19 cellular contexts compared by ENCODE assay signal in the genomic region with DNA sequence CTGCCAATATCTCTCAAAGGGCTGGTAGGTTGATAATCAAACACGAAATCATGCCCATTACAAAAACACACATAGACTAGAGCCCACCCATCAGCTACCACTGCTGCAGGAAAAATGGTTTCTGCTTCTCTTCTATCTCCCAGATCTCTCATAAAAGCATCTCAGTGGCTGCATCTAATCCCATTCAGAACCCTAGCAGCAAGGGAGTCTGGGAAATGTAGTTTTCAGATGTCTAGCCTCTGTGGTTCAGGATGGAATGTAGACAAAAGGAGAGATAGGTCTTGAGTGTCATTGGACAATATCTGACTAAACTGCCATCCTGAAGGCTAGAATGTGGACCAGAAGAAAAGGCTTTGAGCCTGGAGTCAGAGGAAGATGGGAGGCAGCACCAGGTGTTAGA. TPM values are rescaled to one million over a fixed set of nuclear protein-coding genes. Genes with fewer than 3 reads are reported as not detected.
DNase-seq lines count a peak whose midpoint lies in the region; ATAC-seq and TF ChIP-seq lines count a peak whose summit lies in the region.
"Had no signal": no experiment of that assay in that cellular context is flagged by ENCODE, and none has a peak within 500 bp of the region (broad histone marks: within the 10 kb centered on the region; RNA-seq: fewer than 3 reads in every experiment).

No MANE protein-coding gene starts in this region.

- H3K4me3 Mint-ChIP-seq in activated T-cell treated with anti-CD3 and anti-CD28 coated beads, Interleukin-2, amount 50 U/mL, for 24 hours = no peak overlapping the region
- H3K4me3 Mint-ChIP-seq: CD14-positive monocyte, T-helper 17 cell had no signal

- peaks cover 9% of the 10 kb centered on the region for H3K9me3 Mint-ChIP-seq in activated T-cell treated with anti-CD3 and anti-CD28 coated beads, Interleukin-2, amount 50 U/mL, for 24 hours

- POLR2A ChIA-PET in HEK293 (lab: Yijun Ruan, JAX) = no interaction called here

- DNase-seq in RPMI7951 (ENCODE audit: low read depth) (peak; percentile 18), BE2C (no peak)
- DNase-seq in activated T-cell treated with anti-CD3 and anti-CD28 coated beads, Interleukin-2, amount 50 U/mL, for 24 hours = no peak
- DNase-seq: AML-193, DMS 273 treated with DMSO at 0.1 percent for 48 hours, DND-41, KG1, NCI-H1092, NCI-H1436 treated with DMSO at 0.1 percent for 48 hours, NCI-H2029, NCI-H2171, NCI-H526, PC-3, SJCRH30, T-helper 17 cell had no signal

- H3K27me3 ChIP-seq in BE2C = no peaks in the 10 kb centered on the region
- H3K27me3 ChIP-seq: SJCRH30 had no signal

- no peaks in the 10 kb centered on the region for H3K9me3 ChIP-seq in HEK293 (ENCODE audit: control insufficient read depth, insufficient read depth, low read depth, low read length)
- peaks cover 2% of the 10 kb centered on the region for H3K9me3 ChIP-seq in BE2C

- H3K4me3 ChIP-seq in HEK293 (ENCODE audit: low read depth, low read length) (no peak overlapping the region), BE2C (ENCODE audit: low read depth, low read length) (no peak overlapping the region)
- H3K4me3 ChIP-seq: SJCRH30 had no signal

- H3K27me3 Mint-ChIP-seq in activated T-cell treated with anti-CD3 and anti-CD28 coated beads, Interleukin-2, amount 50 U/mL, for 24 hours = peaks cover 40% of the 10 kb centered on the region

- H3K36me3 ChIP-seq in HEK293 (ENCODE audit: control insufficient read depth in 2 of 2, insufficient read depth in 1 of 2, low read length in 2 of 2) (no peaks in the 10 kb centered on the region), BE2C (no peaks in the 10 kb centered on the region)
- H3K36me3 ChIP-seq: SJCRH30 had no signal

- H3K36me3 Mint-ChIP-seq in activated T-cell treated with anti-CD3 and anti-CD28 coated beads, Interleukin-2, amount 50 U/mL, for 24 hours (ENCODE audit: low read depth) = no peaks in the 10 kb centered on the region
- H3K36me3 Mint-ChIP-seq: CD14-positive monocyte had no signal

- CTCF ChIA-PET in HEK293 (lab: Yijun Ruan, JAX) = no interaction called here

- TF ChIP-seq CTCF in HEK293 (tag by site-specific recombination; IDR thresholded peaks at IDR 0.05) (no peak), BE2C (IDR thresholded peaks at IDR 0.05; ENCODE audit: low read depth, low read length) (no peak)

- H3K4me1 ChIP-seq in HEK293 (ENCODE audit: control insufficient read depth, insufficient read depth, low read length) (no peaks in the 10 kb centered on the region), BE2C (no peaks in the 10 kb centered on the region)
- H3K4me1 ChIP-seq: SJCRH30 had no signal

- H3K27ac ChIP-seq in HEK293 (ENCODE audit: extremely low read depth, low read depth, low read length) = no peak overlapping the region
- H3K27ac ChIP-seq: SJCRH30 had no signal

- H3K27ac Mint-ChIP-seq in activated T-cell treated with anti-CD3 and anti-CD28 coated beads, Interleukin-2, amount 50 U/mL, for 24 hours = no peak overlapping the region
- H3K27ac Mint-ChIP-seq: CD14-positive monocyte, T-helper 17 cell had no signal

- no peak for ATAC-seq in HG02973 (IDR thresholded peaks at IDR 0.05; ENCODE audit: unreplicated experiment)
- ATAC-seq: PC-3, T-helper 17 cell had no signal

- no peaks in the 10 kb centered on the region for H3K4me1 Mint-ChIP-seq in activated T-cell treated with anti-CD3 and anti-CD28 coated beads, Interleukin-2, amount 50 U/mL, for 24 hours (ENCODE audit: low read depth)
- H3K4me1 Mint-ChIP-seq: CD14-positive monocyte had no signal

TF ChIP-seq in HEK293, 187 proteins besides CTCF, POLR2A, EP300 and RAD21:
- TF ChIP-seq ZBTB17 (tag by site-specific recombination; IDR thresholded peaks at IDR 0.05) = peak; percentile 26; the same call in 1 of the 2 replicates
- TF ChIP-seq, protein P1, sequence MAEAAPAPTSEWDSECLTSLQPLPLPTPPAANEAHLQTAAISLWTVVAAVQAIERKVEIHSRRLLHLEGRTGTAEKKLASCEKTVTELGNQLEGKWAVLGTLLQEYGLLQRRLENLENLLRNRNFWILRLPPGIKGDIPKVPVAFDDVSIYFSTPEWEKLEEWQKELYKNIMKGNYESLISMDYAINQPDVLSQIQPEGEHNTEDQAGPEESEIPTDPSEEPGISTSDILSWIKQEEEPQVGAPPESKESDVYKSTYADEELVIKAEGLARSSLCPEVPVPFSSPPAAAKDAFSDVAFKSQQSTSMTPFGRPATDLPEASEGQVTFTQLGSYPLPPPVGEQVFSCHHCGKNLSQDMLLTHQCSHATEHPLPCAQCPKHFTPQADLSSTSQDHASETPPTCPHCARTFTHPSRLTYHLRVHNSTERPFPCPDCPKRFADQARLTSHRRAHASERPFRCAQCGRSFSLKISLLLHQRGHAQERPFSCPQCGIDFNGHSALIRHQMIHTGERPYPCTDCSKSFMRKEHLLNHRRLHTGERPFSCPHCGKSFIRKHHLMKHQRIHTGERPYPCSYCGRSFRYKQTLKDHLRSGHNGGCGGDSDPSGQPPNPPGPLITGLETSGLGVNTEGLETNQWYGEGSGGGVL (tag by site-specific recombination; IDR thresholded peaks at IDR 0.05) = no peak

RNA-seq across cellular contexts. Expression of gene RDH8, which starts 32.1 kb away (rescaled TPM):
- total RNA-seq in RPMI7951 (2014; rRNA removed; shearing (Covaris generic)) = 0.12 TPM in 1 of 2 replicates, not detected in the other
- not detected for polyA plus RNA-seq in BE2C (2012; ENCODE audit: insufficient read depth, insufficient read length, low read depth)
- total RNA-seq: MCF 10A, PC-3, SJCRH30, T-helper 17 cell had no signal
- polyA plus RNA-seq: CD14-positive monocyte had no signal

RNA-seq across cellular contexts. Expression of gene COL5A3, which starts 35.1 kb away (rescaled TPM):
- 3.0 and 4.8 TPM in 2 replicates for total RNA-seq in RPMI7951 (2014; rRNA removed; shearing (Covaris generic))
- not detected for polyA plus RNA-seq in BE2C (2012; ENCODE audit: insufficient read depth, insufficient read length, low read depth)
- total RNA-seq: SJCRH30 had no signal
- polyA plus RNA-seq: CD14-positive monocyte had no signal

RNA-seq across cellular contexts. Expression of gene SHFL, which starts 40.7 kb away (rescaled TPM):
- total RNA-seq in RPMI7951 (2014; rRNA removed; shearing (Covaris generic)) = 15.6 and 21.9 TPM in 2 replicates
- polyA plus RNA-seq in BE2C (2012; ENCODE audit: insufficient read depth, insufficient read length, low read depth) = 1.5 TPM
- total RNA-seq: SJCRH30 had no signal

RNA-seq across cellular contexts. Expression of gene ANGPTL6, which starts 57.1 kb away (rescaled TPM):
- total RNA-seq in RPMI7951 (2014; rRNA removed; shearing (Covaris generic)) = 0.98 TPM in 1 of 2 replicates, not detected in the other
- 1.0 TPM for polyA plus RNA-seq in BE2C (2012; ENCODE audit: insufficient read depth, insufficient read length, low read depth)
- total RNA-seq: MCF 10A, SJCRH30 had no signal
- polyA plus RNA-seq: CD14-positive monocyte had no signal
